Comparison of ENCODE assay signal across 26 cellular contexts in the genomic region with DNA sequence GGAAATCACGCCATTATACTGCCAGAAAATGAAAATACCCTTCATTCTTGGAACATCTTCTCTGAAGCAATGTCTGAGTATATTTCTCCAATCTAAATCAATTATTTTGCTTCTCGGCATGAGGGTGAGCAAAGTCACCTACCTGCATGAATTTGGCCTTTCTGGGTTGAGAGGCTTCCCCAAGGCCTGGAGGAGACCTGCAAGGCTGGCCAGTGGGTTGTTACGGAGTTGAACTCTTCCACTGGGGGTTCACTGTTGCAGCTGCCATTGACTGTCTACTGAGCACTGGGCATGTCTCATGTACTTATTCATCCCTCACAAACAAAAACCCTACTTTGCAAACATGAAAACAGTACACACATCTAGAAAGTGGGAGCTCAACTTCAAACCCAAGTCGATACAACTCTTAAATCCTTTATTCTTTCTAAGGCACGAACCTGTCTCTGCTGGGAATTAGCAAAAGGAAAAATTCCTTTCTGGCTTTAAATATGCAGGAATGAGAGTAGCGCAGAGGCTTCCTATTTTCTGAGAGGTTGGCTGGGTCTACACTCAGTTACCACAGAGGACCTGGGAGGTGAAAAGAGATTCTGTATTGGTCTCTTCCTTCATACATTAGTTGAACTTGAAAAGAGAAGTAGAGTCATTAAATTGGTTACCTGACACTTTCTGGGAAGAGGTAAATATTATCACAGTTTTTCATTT.
"Had no signal": no experiment of that assay in that cellular context is flagged by ENCODE, and none has a peak within 500 bp of the region (broad histone marks: within the 10 kb centered on the region; RNA-seq: fewer than 3 reads in every experiment).

No MANE protein-coding gene starts in this region.

- H3K4me3 Mint-ChIP-seq: activated CD8-positive, alpha-beta T cell treated with anti-CD3 and anti-CD28 coated beads for 36 hours; activated naive CD4-positive, alpha-beta T cell treated with anti-CD3 and anti-CD28 coated beads, Interleukin-2, amount 10 ng/mL, durations not matched to agents 7 days and 5 days; activated naive CD8-positive, alpha-beta T cell treated with anti-CD3 and anti-CD28 coated beads for 36 hours; activated T-cell treated with anti-CD3 and anti-CD28 coated beads, Interleukin-2, amount 50 U/mL, for 72 hours had no signal

- H3K36me3 Mint-ChIP-seq: activated naive CD4-positive, alpha-beta T cell treated with anti-CD3 and anti-CD28 coated beads, Interleukin-2, amount 10 ng/mL, durations not matched to agents 7 days and 5 days; activated naive CD8-positive, alpha-beta T cell treated with anti-CD3 and anti-CD28 coated beads for 36 hours had no signal

- ATAC-seq: activated CD4-positive, CD25-positive, alpha-beta regulatory T cell treated with anti-CD3 and anti-CD28 coated beads, Interleukin-2, amount 50 U/mL, for 24 hours; activated CD8-positive, alpha-beta T cell treated with anti-CD3 and anti-CD28 coated beads for 36 hours; activated T-cell treated with anti-CD3 and anti-CD28 coated beads, Interleukin-2, amount 50 U/mL, for 72 hours had no signal

- H3K4me3 ChIP-seq: breast epithelium, MG63, Peyer's patch, SJCRH30 had no signal

- H3K27me3 Mint-ChIP-seq: activated CD8-positive, alpha-beta T cell treated with anti-CD3 and anti-CD28 coated beads for 36 hours; activated naive CD4-positive, alpha-beta T cell treated with anti-CD3 and anti-CD28 coated beads, Interleukin-2, amount 10 ng/mL, durations not matched to agents 7 days and 5 days; activated naive CD8-positive, alpha-beta T cell treated with anti-CD3 and anti-CD28 coated beads for 36 hours had no signal

- DNase-seq: activated CD4-positive, alpha-beta T cell treated with anti-CD3 and anti-CD28 coated beads for 4 hours; activated CD8-positive, alpha-beta memory T cell treated with anti-CD3 and anti-CD28 coated beads, Interleukin-2, amount 50 U/mL, for 4 hours; activated CD8-positive, alpha-beta T cell treated with anti-CD3 and anti-CD28 coated beads for 36 hours; activated gamma-delta T cell treated with Interleukin-2 at 50 U/mL for 16 hours; activated naive CD4-positive, alpha-beta T cell treated with anti-CD3 and anti-CD28 coated beads, Interleukin-2, amount 10 ng/mL, durations not matched to agents 7 days and 5 days; activated naive CD8-positive, alpha-beta T cell treated with anti-CD3 and anti-CD28 coated beads for 36 hours; activated T-cell treated with anti-CD3 and anti-CD28 coated beads, Interleukin-2, amount 50 U/mL, for 72 hours; caudate nucleus; MG63; MV-4-11; NCI-H1105; NCI-H1436; NCI-H187; NCI-H2081; NCI-H510A treated with DMSO at 0.1 percent for 48 hours; NCI-H69; Peyer's patch; Right ventricle myocardium superior; SJCRH30; SK-N-SH; T-helper 1 cell had no signal

- H3K36me3 ChIP-seq: breast epithelium, MG63, Peyer's patch, SJCRH30 had no signal

- H3K4me1 ChIP-seq: breast epithelium, Peyer's patch, SJCRH30 had no signal

- H3K27me3 ChIP-seq: breast epithelium, MG63, Peyer's patch, SJCRH30 had no signal

- H3K27ac Mint-ChIP-seq: activated CD8-positive, alpha-beta T cell treated with anti-CD3 and anti-CD28 coated beads for 36 hours; activated naive CD4-positive, alpha-beta T cell treated with anti-CD3 and anti-CD28 coated beads, Interleukin-2, amount 10 ng/mL, durations not matched to agents 7 days and 5 days; activated naive CD8-positive, alpha-beta T cell treated with anti-CD3 and anti-CD28 coated beads for 36 hours; activated T-cell treated with anti-CD3 and anti-CD28 coated beads, Interleukin-2, amount 50 U/mL, for 72 hours; activated T-helper 2 cell treated with anti-CD3 and anti-CD28 coated beads, Interferon-gamma antibody, Interleukin-2, Interleukin-4, amounts not matched to agents 10 μg/mL and 5 μg/mL and 100 μg/mL, durations not matched to agents 14 hours and 24 hours and 36 hours had no signal

- H3K9me3 Mint-ChIP-seq: activated CD8-positive, alpha-beta T cell treated with anti-CD3 and anti-CD28 coated beads for 36 hours; activated naive CD4-positive, alpha-beta T cell treated with anti-CD3 and anti-CD28 coated beads, Interleukin-2, amount 10 ng/mL, durations not matched to agents 7 days and 5 days; activated naive CD8-positive, alpha-beta T cell treated with anti-CD3 and anti-CD28 coated beads for 36 hours; activated T-cell treated with anti-CD3 and anti-CD28 coated beads, Interleukin-2, amount 50 U/mL, for 72 hours; activated T-helper 2 cell treated with anti-CD3 and anti-CD28 coated beads, Interferon-gamma antibody, Interleukin-2, Interleukin-4, amounts not matched to agents 10 μg/mL and 5 μg/mL and 100 μg/mL, durations not matched to agents 14 hours and 24 hours and 36 hours had no signal

- H3K27ac ChIP-seq: breast epithelium, Peyer's patch, RWPE1, SJCRH30, VCaP had no signal

- H3K9me3 ChIP-seq: breast epithelium, MG63, Peyer's patch, SJCRH30, SK-N-SH had no signal
